In genomic region chr1:223748773-223749733, GRCh38 we compare ENCODE assay signal across 7 cellular contexts. TPM values are rescaled to one million over a fixed set of nuclear protein-coding genes. Genes with fewer than 3 reads are reported as not detected.
A peak's percentile ranks its signal among the peaks of the same experiment; 100 is the strongest.
DNase-seq lines count a peak whose midpoint lies in the region; ATAC-seq and TF ChIP-seq lines count a peak whose summit lies in the region.

No MANE protein-coding gene starts in this region.

- intact Hi-C loops in left ventricle myocardium inferior (cut with micrococcal nuclease), result loop anchor here (5.0 kb wide), 1 partner anchor 37 kb away; the partner anchor contains the start of gene CAPN2
- intact Hi-C loops in posterior vena cava (cut with DNase I), result loop anchor here in 1 of 2 donors (2.0 to 5.0 kb wide), 2 partner anchors 37 to 50 kb away; partner anchors contain the start of gene CAPN2

- H3K4me1 Mint-ChIP-seq in type B pancreatic cell (ENCODE audit: unreplicated experiment), result peaks cover 11% of the 10 kb centered on the region

- peaks cover 86% of the 10 kb centered on the region for H3K36me3 ChIP-seq in adipocyte (ENCODE audit: control insufficient read depth, insufficient read depth, low read length, severe bottlenecking)
- H3K36me3 ChIP-seq in left ventricle myocardium inferior, result peaks cover 78% of the 10 kb centered on the region

- no peaks in the 10 kb centered on the region for H3K27me3 Mint-ChIP-seq in type B pancreatic cell

- peak overlapping the region; percentile 74 for H3K9ac ChIP-seq in adipocyte (ENCODE audit: low read length)

- TF ChIP-seq CTCF in left ventricle myocardium inferior (IDR thresholded peaks at IDR 0.05; ENCODE audit: borderline replicate concordance), result peak; percentile 98
- peak; percentile 100 for TF ChIP-seq CTCF in type B pancreatic cell (conservative IDR thresholded peaks at IDR 0.05)

- H3K9me3 Mint-ChIP-seq in type B pancreatic cell, result no peaks in the 10 kb centered on the region

- H3K27ac ChIP-seq in left ventricle myocardium inferior (replicated peaks), result peak overlapping the region; percentile 77

- H3K27me3 ChIP-seq in adipocyte (replicated peaks; ENCODE audit: control insufficient read depth, insufficient read depth, low read length), result no peaks in the 10 kb centered on the region
- no peaks in the 10 kb centered on the region for H3K27me3 ChIP-seq in left ventricle myocardium inferior (ENCODE audit: low read depth)

- peak; percentile 75 for ATAC-seq in GM18867 (IDR thresholded peaks at IDR 0.05; ENCODE audit: unreplicated experiment)
- peak; percentile 70 for ATAC-seq in HG03135 (IDR thresholded peaks at IDR 0.05; ENCODE audit: unreplicated experiment)

- H3K9me3 ChIP-seq in adipocyte (ENCODE audit: control insufficient read depth, low read length) (no peaks in the 10 kb centered on the region), left ventricle myocardium inferior (replicated peaks) (no peaks in the 10 kb centered on the region)

- H3K27ac Mint-ChIP-seq in type B pancreatic cell, result peak overlapping the region; percentile 61

- peak overlapping the region; percentile 92 for H3K4me3 Mint-ChIP-seq in type B pancreatic cell

- DNase-seq in T-helper 1 cell (peak; percentile 27 to 65 (median 52)), adipocyte (ENCODE audit: low read depth) (peak; percentile 84), left ventricle myocardium inferior (peak; percentile 63), posterior vena cava (ENCODE audit: low spot score) (peak; percentile 92), type B pancreatic cell (ENCODE audit: extremely low spot score, unreplicated experiment) (peak; percentile 76)

- peaks cover 30% of the 10 kb centered on the region for H3K36me3 Mint-ChIP-seq in type B pancreatic cell

- H3K4me1 ChIP-seq in adipocyte (ENCODE audit: control insufficient read depth, insufficient read depth, low read length) (peaks cover 28% of the 10 kb centered on the region), left ventricle myocardium inferior (peaks cover 33% of the 10 kb centered on the region)

- peak overlapping the region; percentile 60 for H3K4me3 ChIP-seq in adipocyte (ENCODE audit: low read length)
- peak overlapping the region; percentile 62 for H3K4me3 ChIP-seq in left ventricle myocardium inferior

RNA-seq across cellular contexts. Expression of gene CAPN2, which starts 36.7 kb away (rescaled TPM):
- 65.3 TPM for total RNA-seq in left ventricle myocardium inferior
- total RNA-seq in posterior vena cava, result 100 to 1,000 TPM; 234 to 289 TPM
- 111 and 120 TPM in 2 replicates for total RNA-seq in type B pancreatic cell (ENCODE audit: low replicate concordance)

Comparison
In these comparisons a context has a peak if more than half of its experiments do, and no peak if none do; other contexts are left out.
1. Peak in every context shown above with its lines: DNase-seq, ATAC-seq, H3K4me3 ChIP-seq and H3K27ac ChIP-seq.